ENCODE assay signal across 14 cellular contexts in the genomic region with DNA sequence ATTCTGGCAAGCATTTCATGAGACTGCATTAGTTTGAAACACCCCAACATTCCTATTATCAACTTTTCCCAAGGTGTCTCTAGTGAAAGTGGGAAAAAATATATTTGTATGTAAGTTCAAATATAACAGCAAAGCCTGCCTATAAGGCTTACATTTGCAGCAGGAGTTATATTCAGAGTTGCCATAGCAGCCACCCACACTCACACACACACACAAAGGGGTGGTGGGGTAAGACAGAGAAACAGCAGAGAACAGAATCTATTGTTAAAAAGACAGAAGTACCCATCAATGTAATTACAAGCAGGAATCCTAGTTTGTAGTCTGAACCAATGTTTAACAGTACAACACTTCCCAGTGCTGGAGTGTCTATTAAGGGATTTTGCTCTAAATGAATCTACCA. TPM values are rescaled to one million over a fixed set of nuclear protein-coding genes. Genes with fewer than 3 reads are reported as not detected.
"Had no signal": no experiment of that assay in that cellular context is flagged by ENCODE, and none has a peak within 500 bp of the region (broad histone marks: within the 10 kb centered on the region; RNA-seq: fewer than 3 reads in every experiment).

No MANE protein-coding gene starts in this region.

- H2AFZ ChIP-seq: hepatocyte had no signal

- H3K9me3 ChIP-seq: colonic mucosa, esophagus squamous epithelium, neutrophil, right atrium auricular region, uterus had no signal

- H3K27ac Mint-ChIP-seq: activated CD8-positive, alpha-beta memory T cell treated with anti-CD3 and anti-CD28 coated beads, Interleukin-2, amount 10 ng/mL, durations not matched to agents 7 days and 5 days; activated naive CD8-positive, alpha-beta T cell; activated T-cell treated with anti-CD3 and anti-CD28 coated beads, Interleukin-2, amount 50 U/mL, for 24 hours had no signal

- H3K27me3 ChIP-seq: colonic mucosa, esophagus squamous epithelium, hepatocyte, neutrophil, right atrium auricular region, uterus had no signal

- H3K27me3 Mint-ChIP-seq: activated CD8-positive, alpha-beta memory T cell treated with anti-CD3 and anti-CD28 coated beads, Interleukin-2, amount 10 ng/mL, durations not matched to agents 7 days and 5 days; activated naive CD8-positive, alpha-beta T cell; activated T-cell treated with anti-CD3 and anti-CD28 coated beads, Interleukin-2, amount 50 U/mL, for 24 hours had no signal

- H3K79me2 ChIP-seq: hepatocyte had no signal

- H3K36me3 Mint-ChIP-seq: activated CD8-positive, alpha-beta memory T cell treated with anti-CD3 and anti-CD28 coated beads, Interleukin-2, amount 10 ng/mL, durations not matched to agents 7 days and 5 days; activated naive CD8-positive, alpha-beta T cell had no signal

- H3K4me2 ChIP-seq: hepatocyte had no signal

- DNase-seq: activated CD4-positive, alpha-beta T cell treated with anti-CD3 and anti-CD28 coated beads, Interleukin-2, amount 50 U/mL, for 48 hours; activated CD8-positive, alpha-beta memory T cell treated with anti-CD3 and anti-CD28 coated beads, Interleukin-2, amount 10 ng/mL, durations not matched to agents 7 days and 5 days; activated effector memory CD4-positive, alpha-beta T cell treated with anti-CD3 and anti-CD28 coated beads, Interleukin-2, amount 50 U/mL, for 16 hours; activated T-cell treated with anti-CD3 and anti-CD28 coated beads, Interleukin-2, amount 50 U/mL, for 24 hours; colonic mucosa; esophagus squamous epithelium; uterus had no signal

- H3K9me3 Mint-ChIP-seq: activated T-cell treated with anti-CD3 and anti-CD28 coated beads, Interleukin-2, amount 50 U/mL, for 24 hours had no signal

- H3K4me3 ChIP-seq: colonic mucosa, esophagus squamous epithelium, hepatocyte, right atrium auricular region, skin epidermis, uterus had no signal

- H3K4me3 Mint-ChIP-seq: activated CD8-positive, alpha-beta memory T cell treated with anti-CD3 and anti-CD28 coated beads, Interleukin-2, amount 10 ng/mL, durations not matched to agents 7 days and 5 days; activated naive CD8-positive, alpha-beta T cell; activated T-cell treated with anti-CD3 and anti-CD28 coated beads, Interleukin-2, amount 50 U/mL, for 24 hours had no signal

- H3K27ac ChIP-seq: colonic mucosa, esophagus squamous epithelium, hepatocyte, neutrophil, right atrium auricular region, skin epidermis, uterus had no signal

- H3K4me1 Mint-ChIP-seq: activated CD8-positive, alpha-beta memory T cell treated with anti-CD3 and anti-CD28 coated beads, Interleukin-2, amount 10 ng/mL, durations not matched to agents 7 days and 5 days had no signal

- H3K36me3 ChIP-seq: colonic mucosa, esophagus squamous epithelium, neutrophil, right atrium auricular region, uterus had no signal

- ATAC-seq: activated CD4-positive, CD25-positive, alpha-beta regulatory T cell treated with anti-CD3 and anti-CD28 coated beads, Interleukin-2, amount 50 U/mL, for 24 hours; activated CD8-positive, alpha-beta memory T cell treated with anti-CD3 and anti-CD28 coated beads, Interleukin-2, amount 10 ng/mL, durations not matched to agents 7 days and 5 days had no signal

- H3K4me1 ChIP-seq: colonic mucosa, esophagus squamous epithelium, right atrium auricular region, uterus had no signal

RNA-seq across cellular contexts. Expression of a gene that starts 55.1 kb away (rescaled TPM):
- total RNA-seq: activated CD8-positive, alpha-beta memory T cell treated with anti-CD3 and anti-CD28 coated beads, Interleukin-2, amount 10 ng/mL, durations not matched to agents 7 days and 5 days; esophagus squamous epithelium; liver; right atrium auricular region had no signal
- polyA plus RNA-seq: hepatocyte, liver had no signal
